ENCODE assay signal across 8 cellular contexts in genomic region chr9:106862115-106862945, GRCh38. TPM values are rescaled to one million over a fixed set of nuclear protein-coding genes. Genes with fewer than 3 reads are reported as not detected.
DNase-seq lines count a peak whose midpoint lies in the region; ATAC-seq and TF ChIP-seq lines count a peak whose summit lies in the region.

No MANE protein-coding gene starts in this region.

- H3K27ac ChIP-seq in Panc1 (ENCODE audit: low read length) = peak overlapping the region; percentile 86
- H3K27ac ChIP-seq in mucosa of rectum (ENCODE audit: low read depth in 2 of 2, low read length in 2 of 2) = peak overlapping the region; percentile 70 to 77

- in situ Hi-C loops in Panc1 (cut with HindIII; ENCODE audit: low pct_unique_long_range_greater_than_20kb, low sequenced_read_pairs) = no loop called here

- H3K36me3 ChIP-seq in Panc1 (ENCODE audit: control insufficient read depth, insufficient read depth, low read length) = peaks cover 2% of the 10 kb centered on the region; the same call in 1 of the 2 replicates
- H3K36me3 ChIP-seq in mucosa of rectum (ENCODE audit: control insufficient read depth in 2 of 2, insufficient read depth in 2 of 2, low read length in 2 of 2) = no peaks in the 10 kb centered on the region

- ATAC-seq in Panc1 (peak; percentile 54), GM18868 (IDR thresholded peaks at IDR 0.05; ENCODE audit: unreplicated experiment) (no peak), HG03139 (IDR thresholded peaks at IDR 0.05; ENCODE audit: unreplicated experiment) (no peak)

- POLR2A ChIA-PET in AG04449 (lab: Yijun Ruan, JAX) (no interaction called here), Panc1 (lab: Charles Lee) (interaction anchor here (0.6 to 0.7 kb wide), 3 partner anchors 26 to 335 kb away, joined by 3 to 4 read pairs (median 4); no protein-coding TSS in a partner anchor)

- intact Hi-C loops in Panc1 (cut with micrococcal nuclease; ENCODE audit: unreplicated experiment) = loop anchor here (10.0 kb wide), 1 partner anchor 312 kb away; no protein-coding TSS in a partner anchor

- CTCF ChIA-PET in AG04449 (lab: Yijun Ruan, JAX) (interaction anchor here (0.6 to 2.2 kb wide), 7 partner anchors 18 to 1020 kb away, joined by 3 to 11 read pairs (median 3); no protein-coding TSS in a partner anchor), Panc1 (lab: Charles Lee) (no interaction called here)

- peaks cover 19% of the 10 kb centered on the region for H3K4me1 ChIP-seq in Panc1 (ENCODE audit: control insufficient read depth, insufficient read depth, low read length)
- peaks cover 0 to 5% of the 10 kb centered on the region in 2 donors for H3K4me1 ChIP-seq in mucosa of rectum (ENCODE audit: control insufficient read depth in 2 of 2, insufficient read depth in 2 of 2, low read length in 2 of 2)

- TF ChIP-seq CTCF in AG04449 (IDR thresholded peaks at IDR 0.05; ENCODE audit: insufficient read depth, low read length, missing control alignments) = peak; percentile 28
- TF ChIP-seq CTCF in GM12865 (IDR thresholded peaks at IDR 0.05; ENCODE audit: insufficient read depth, low read depth, low read length, missing control alignments) = no peak
- no peak; the same call in 1 of the 2 replicates for TF ChIP-seq CTCF in Panc1 (IDR thresholded peaks at IDR 0.05)
- peak; percentile 32 for TF ChIP-seq CTCF in epithelial cell of esophagus (IDR thresholded peaks at IDR 0.05; ENCODE audit: insufficient read depth, low read depth, low read length, missing control alignments)

- BruUV-seq in Panc1 (replicated peaks; lab: Mats Ljungman, UMichigan) = no TSS peak

- H3K27me3 ChIP-seq in Panc1 (ENCODE audit: control insufficient read depth, insufficient read depth, low read length) = no peaks in the 10 kb centered on the region
- no peaks in the 10 kb centered on the region for H3K27me3 ChIP-seq in mucosa of rectum (ENCODE audit: control insufficient read depth in 2 of 2, insufficient read depth in 2 of 2, low read length in 2 of 2)

- DNase-seq in AG04449 (ENCODE audit: low read depth, low spot score) = no peak
- no peak for DNase-seq in GM12865 (ENCODE audit: low read depth)
- DNase-seq in Panc1 (ENCODE audit: low read depth, low spot score) = no peak
- DNase-seq in epithelial cell of esophagus (ENCODE audit: low read depth) = peak; percentile 68
- no peak for DNase-seq in SHP77 treated with DMSO at 0.1 percent for 48 hours (lab: John Stamatoyannopoulos, UW)

- H3K9ac ChIP-seq in mucosa of rectum (ENCODE audit: low read depth in 1 of 2, low read length in 2 of 2) = peak overlapping the region; percentile 78 to 86

- H3K4me3 ChIP-seq in AG04449 (ENCODE audit: low read depth, low read length) = peak overlapping the region; percentile 82
- H3K4me3 ChIP-seq in GM12865 (ENCODE audit: low read depth, low read length) = peak overlapping the region; percentile 40; the same call in 1 of the 2 replicates
- peak overlapping the region; percentile 82 to 90 for H3K4me3 ChIP-seq in Panc1 (ENCODE audit: low read depth in 2 of 2, low read length in 2 of 2)
- peak overlapping the region; percentile 80 for H3K4me3 ChIP-seq in epithelial cell of esophagus (ENCODE audit: low read length)
- peak overlapping the region; percentile 92 to 97 for H3K4me3 ChIP-seq in mucosa of rectum (ENCODE audit: low read length in 2 of 2)

- H3K9me3 ChIP-seq in Panc1 (ENCODE audit: control insufficient read depth, insufficient read depth, low read depth, low read length) (no peaks in the 10 kb centered on the region), mucosa of rectum (ENCODE audit: control insufficient read depth in 2 of 2, low read length in 2 of 2) (no peaks in the 10 kb centered on the region)

RNA-seq across cellular contexts. Expression of gene ZNF462, which starts 0.6 kb away (rescaled TPM):
- 34.8 TPM for total RNA-seq in Panc1 (2021; ENCODE audit: unreplicated experiment)
- polyA plus RNA-seq in Panc1 (2012; ENCODE audit: insufficient read length) = 7.4 TPM

Comparison
In these comparisons a context has a peak if more than half of its experiments do, and no peak if none do; other contexts are left out.
1. H3K4me3 ChIP-seq: peak in every context shown above with its lines; median percentile 94 in mucosa of rectum; 86 in Panc1; 82 in AG04449; 80 in epithelial cell of esophagus; 40 in GM12865.
2. CTCF ChIP-seq: peak in AG04449 (single experiment) and epithelial cell of esophagus (single experiment); none in GM12865 (single experiment) and Panc1 (single experiment).